8 cellular contexts compared by ENCODE assay signal in the genomic region with DNA sequence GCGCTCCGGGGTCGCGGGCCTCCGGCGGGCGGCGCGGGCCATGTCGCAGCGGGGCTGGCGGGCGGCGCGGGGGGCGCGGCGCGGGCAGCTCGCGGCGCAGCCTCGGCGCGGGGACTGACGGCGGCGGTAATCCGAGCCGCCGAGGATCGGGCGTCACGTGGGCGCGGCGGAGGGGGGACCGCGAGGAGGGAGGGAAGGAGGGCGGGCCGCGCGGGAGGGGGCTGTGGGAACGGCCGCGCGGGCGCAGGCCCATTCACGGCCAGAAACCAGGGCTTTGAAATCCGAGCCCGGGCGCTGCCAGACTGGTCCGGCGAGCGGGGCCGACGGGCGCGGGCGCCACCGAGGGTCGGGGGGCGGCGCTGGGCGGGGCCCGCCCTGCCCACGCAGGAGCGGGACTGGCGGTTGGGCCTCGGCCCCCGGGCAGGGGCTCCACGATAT. TPM values are rescaled to one million over a fixed set of nuclear protein-coding genes. Genes with fewer than 3 reads are reported as not detected.
DNase-seq lines count a peak whose midpoint lies in the region; ATAC-seq and TF ChIP-seq lines count a peak whose summit lies in the region.

Gene MTSS2 (minus strand): TSS at position 116 of the 438 bp plus-strand sequence. CDS start 262 bp downstream, outside the sequence.

- peak within 1 kb of the TSS; percentile 80 for H3K27ac ChIP-seq in A673 (ENCODE audit: low read depth, low read length, poor library complexity, severe bottlenecking)

- no peaks in the 10 kb centered on the region for H3K36me3 Mint-ChIP-seq in activated naive CD8-positive, alpha-beta T cell treated with anti-CD3 and anti-CD28 coated beads, Interleukin-2, amount 50 U/mL, for 24 hours (ENCODE audit: low read depth)
- no peaks in the 10 kb centered on the region for H3K36me3 Mint-ChIP-seq in neural crest cell (ENCODE audit: low read depth)

- peak; percentile 33 for ATAC-seq in activated naive CD8-positive, alpha-beta T cell treated with anti-CD3 and anti-CD28 coated beads, Interleukin-2, amount 50 U/mL, for 24 hours
- ATAC-seq in HG02610 (IDR thresholded peaks at IDR 0.05; ENCODE audit: unreplicated experiment), result no peak

- POLR2A ChIA-PET in A673 (lab: Charles Lee; ENCODE audit: low non-redundant PET), result no interaction called here

- H3K4me3 Mint-ChIP-seq in activated naive CD8-positive, alpha-beta T cell treated with anti-CD3 and anti-CD28 coated beads, Interleukin-2, amount 50 U/mL, for 24 hours, result peak within 1 kb of the TSS; percentile 63
- peak within 1 kb of the TSS; percentile 93 for H3K4me3 Mint-ChIP-seq in neural crest cell

- TF ChIP-seq CTCF in A673 (conservative IDR thresholded peaks at IDR 0.05; ENCODE audit: low read depth, low read length), result no peak
- no peak for TF ChIP-seq CTCF in neural crest cell (conservative IDR thresholded peaks at IDR 0.05)

- peak; percentile 91 for DNase-seq in A673 (ENCODE audit: low spot score)
- DNase-seq in GM04504 (ENCODE audit: low read depth), result peak; percentile 82
- peak; percentile 83 for DNase-seq in NCI-H226
- peak; percentile 42 for DNase-seq in activated naive CD8-positive, alpha-beta T cell treated with anti-CD3 and anti-CD28 coated beads, Interleukin-2, amount 50 U/mL, for 24 hours
- DNase-seq in globus pallidus (ENCODE audit: low spot score), result peak; percentile 86
- peak; percentile 77 for DNase-seq in neural crest cell (ENCODE audit: low read depth, low spot score)
- no peak for DNase-seq in T-helper 9 cell

- no TSS peak for BruUV-seq in A673 (replicated peaks; lab: Mats Ljungman, UMichigan)

- CTCF ChIA-PET in A673 (lab: Charles Lee), result no interaction called here

- peaks cover 10% of the 10 kb centered on the region for H3K27me3 Mint-ChIP-seq in activated naive CD8-positive, alpha-beta T cell treated with anti-CD3 and anti-CD28 coated beads, Interleukin-2, amount 50 U/mL, for 24 hours
- peaks cover 3% of the 10 kb centered on the region for H3K27me3 Mint-ChIP-seq in neural crest cell (ENCODE audit: low read depth)

- no peaks in the 10 kb centered on the region for H3K36me3 ChIP-seq in A673 (ENCODE audit: insufficient read depth, low read length, poor library complexity, severe bottlenecking)

- H3K4me3 ChIP-seq in A673 (ENCODE audit: low read depth, low read length, poor library complexity, severe bottlenecking), result peak within 1 kb of the TSS; percentile 65

- no peak within 1 kb of the TSS for H3K27ac Mint-ChIP-seq in activated naive CD8-positive, alpha-beta T cell treated with anti-CD3 and anti-CD28 coated beads, Interleukin-2, amount 50 U/mL, for 24 hours
- H3K27ac Mint-ChIP-seq in neural crest cell (ENCODE audit: unreplicated experiment), result peak within 1 kb of the TSS; percentile 78

- H3K4me1 ChIP-seq in A673 (ENCODE audit: insufficient read depth, low read length, poor library complexity, severe bottlenecking), result peaks cover 24% of the 10 kb centered on the region

- no peaks in the 10 kb centered on the region for H3K9me3 ChIP-seq in A673 (ENCODE audit: low read depth, low read length, poor library complexity, severe bottlenecking)

- peaks cover 5% of the 10 kb centered on the region for H3K4me1 Mint-ChIP-seq in activated naive CD8-positive, alpha-beta T cell treated with anti-CD3 and anti-CD28 coated beads, Interleukin-2, amount 50 U/mL, for 24 hours
- peaks cover 33% of the 10 kb centered on the region for H3K4me1 Mint-ChIP-seq in neural crest cell

- H3K9me3 Mint-ChIP-seq in activated naive CD8-positive, alpha-beta T cell treated with anti-CD3 and anti-CD28 coated beads, Interleukin-2, amount 50 U/mL, for 24 hours, result no peaks in the 10 kb centered on the region
- H3K9me3 Mint-ChIP-seq in neural crest cell, result no peaks in the 10 kb centered on the region

- no peaks in the 10 kb centered on the region for H3K27me3 ChIP-seq in A673 (replicated peaks; ENCODE audit: insufficient read depth, low read depth, low read length, poor library complexity)

- intact Hi-C loops in A673 (cut with micrococcal nuclease; ENCODE audit: unreplicated experiment), result loop anchor here (5.0 to 10.0 kb wide), 2 partner anchors 66 to 679 kb away; no protein-coding TSS in a partner anchor

RNA-seq across cellular contexts. Expression of gene MTSS2, which starts in this region (rescaled TPM):
- total RNA-seq in A673 (2021), result 47.6 and 54.8 TPM in 2 replicates
- 93.3 and 95.0 TPM in 2 replicates for total RNA-seq in neural crest cell
